Comparison of ENCODE assay signal across 9 cellular contexts in genomic region chr15:82108489-82109078, GRCh38.
DNase-seq lines count a peak whose midpoint lies in the region; ATAC-seq lines count a peak whose summit lies in the region.
"Had no signal": no experiment of that assay in that cellular context is flagged by ENCODE, and none has a peak within 500 bp of the region (broad histone marks: within the 10 kb centered on the region; RNA-seq: fewer than 3 reads in every experiment).

No MANE protein-coding gene starts in this region.

- no peak overlapping the region for H3K4me3 Mint-ChIP-seq in activated CD4-positive, alpha-beta memory T cell treated with anti-CD3 and anti-CD28 coated beads, Interleukin-2, amount 10 ng/mL, durations not matched to agents 7 days and 5 days
- H3K4me3 Mint-ChIP-seq in naive B cell: no peak overlapping the region

- H3K4me1 ChIP-seq in effector memory CD4-positive, alpha-beta T cell (ENCODE audit: control insufficient read depth, insufficient read depth, low read length, poor library complexity, severe bottlenecking): no peaks in the 10 kb centered on the region

- H3K27me3 ChIP-seq in effector memory CD4-positive, alpha-beta T cell (replicated peaks; ENCODE audit: control insufficient read depth, insufficient read depth, low read length, poor library complexity, severe bottlenecking): no peaks in the 10 kb centered on the region
- H3K27me3 ChIP-seq: BLaER1 treated with 17β-estradiol and CSF1 and Interleukin-3, amounts not matched to agents 10 nM and 100 nM had no signal

- H3K9me3 ChIP-seq in effector memory CD4-positive, alpha-beta T cell (ENCODE audit: control insufficient read depth, low read length): no peaks in the 10 kb centered on the region
- H3K9me3 ChIP-seq: BLaER1 treated with 17β-estradiol and CSF1 and Interleukin-3, amounts not matched to agents 10 nM and 100 nM had no signal

- H3K36me3 ChIP-seq in effector memory CD4-positive, alpha-beta T cell (ENCODE audit: control insufficient read depth, insufficient read depth, low read length): no peaks in the 10 kb centered on the region
- H3K36me3 ChIP-seq: BLaER1 treated with 17β-estradiol and CSF1 and Interleukin-3, amounts not matched to agents 10 nM and 100 nM had no signal

- ATAC-seq in HG02970 (IDR thresholded peaks at IDR 0.05; ENCODE audit: low FRiP score, unreplicated experiment): peak; percentile 74
- ATAC-seq in naive B cell (ENCODE audit: low read depth in 2 of 2): peak; percentile 78 to 86

- H3K36me3 Mint-ChIP-seq in activated CD4-positive, alpha-beta memory T cell treated with anti-CD3 and anti-CD28 coated beads, Interleukin-2, amount 10 ng/mL, durations not matched to agents 7 days and 5 days (ENCODE audit: low read depth): no peaks in the 10 kb centered on the region
- no peaks in the 10 kb centered on the region for H3K36me3 Mint-ChIP-seq in naive B cell

- POLR2A ChIA-PET in activated CD4-positive, alpha-beta memory T cell treated with anti-CD3 and anti-CD28 coated beads, Interleukin-2, amount 10 ng/mL, durations not matched to agents 7 days and 5 days (lab: Charles Lee): no interaction called here

- no peaks in the 10 kb centered on the region for H3K4me1 Mint-ChIP-seq in activated CD4-positive, alpha-beta memory T cell treated with anti-CD3 and anti-CD28 coated beads, Interleukin-2, amount 10 ng/mL, durations not matched to agents 7 days and 5 days
- peaks cover 0 to 7% (median 4%) of the 10 kb centered on the region in 3 donors for H3K4me1 Mint-ChIP-seq in naive B cell

- H3K4me3 ChIP-seq in effector memory CD4-positive, alpha-beta T cell (ENCODE audit: insufficient read depth, low read depth, low read length, poor library complexity, severe bottlenecking): no peak overlapping the region
- H3K4me3 ChIP-seq: BLaER1 treated with 17β-estradiol and CSF1 and Interleukin-3, amounts not matched to agents 10 nM and 100 nM had no signal

- H3K27ac Mint-ChIP-seq in activated CD4-positive, alpha-beta memory T cell treated with anti-CD3 and anti-CD28 coated beads, Interleukin-2, amount 10 ng/mL, durations not matched to agents 7 days and 5 days: no peak overlapping the region
- H3K27ac Mint-ChIP-seq in naive B cell: no peak overlapping the region

- H3K27me3 Mint-ChIP-seq in activated CD4-positive, alpha-beta memory T cell treated with anti-CD3 and anti-CD28 coated beads, Interleukin-2, amount 10 ng/mL, durations not matched to agents 7 days and 5 days: no peaks in the 10 kb centered on the region
- peaks cover 8 to 14% (median 10%) of the 10 kb centered on the region in 3 donors for H3K27me3 Mint-ChIP-seq in naive B cell

- CTCF ChIA-PET in activated CD4-positive, alpha-beta memory T cell treated with anti-CD3 and anti-CD28 coated beads, Interleukin-2, amount 10 ng/mL, durations not matched to agents 7 days and 5 days (lab: Charles Lee): interaction anchor here (0.6 to 2.7 kb wide), 18 partner anchors 9 to 774 kb away, joined by 3 to 25 read pairs (median 5); no protein-coding TSS in a partner anchor

- DNase-seq in NCI-H1436 (lab: John Stamatoyannopoulos, UW) (peak; percentile 45), NCI-H1436 treated with DMSO at 0.1 percent for 48 hours (lab: John Stamatoyannopoulos, UW) (no peak), NCI-H510A treated with DMSO at 0.1 percent for 48 hours (lab: John Stamatoyannopoulos, UW) (peak; percentile 61), naive B cell (peak; percentile 41), substantia nigra (lab: John Stamatoyannopoulos, UW) (peak in 29 of 49 donors; percentile 1 to 56 (median 7))
- peak; percentile 77 for DNase-seq in activated CD4-positive, alpha-beta memory T cell treated with anti-CD3 and anti-CD28 coated beads, Interleukin-2, amount 10 ng/mL, durations not matched to agents 7 days and 5 days
- DNase-seq in effector memory CD4-positive, alpha-beta T cell: peak; percentile 7 to 43 (median 41)

- H3K27ac ChIP-seq in effector memory CD4-positive, alpha-beta T cell (ENCODE audit: insufficient read depth, low read length, poor library complexity, severe bottlenecking): no peak overlapping the region
- no peak overlapping the region for H3K27ac ChIP-seq in substantia nigra (ENCODE audit: low read depth, low read length, poor library complexity, severe bottlenecking)
- H3K27ac ChIP-seq: BLaER1 treated with 17β-estradiol and CSF1 and Interleukin-3, amounts not matched to agents 10 nM and 100 nM had no signal

- no peaks in the 10 kb centered on the region for H3K9me3 Mint-ChIP-seq in activated CD4-positive, alpha-beta memory T cell treated with anti-CD3 and anti-CD28 coated beads, Interleukin-2, amount 10 ng/mL, durations not matched to agents 7 days and 5 days
- no peaks in the 10 kb centered on the region for H3K9me3 Mint-ChIP-seq in naive B cell
